In the genomic region with DNA sequence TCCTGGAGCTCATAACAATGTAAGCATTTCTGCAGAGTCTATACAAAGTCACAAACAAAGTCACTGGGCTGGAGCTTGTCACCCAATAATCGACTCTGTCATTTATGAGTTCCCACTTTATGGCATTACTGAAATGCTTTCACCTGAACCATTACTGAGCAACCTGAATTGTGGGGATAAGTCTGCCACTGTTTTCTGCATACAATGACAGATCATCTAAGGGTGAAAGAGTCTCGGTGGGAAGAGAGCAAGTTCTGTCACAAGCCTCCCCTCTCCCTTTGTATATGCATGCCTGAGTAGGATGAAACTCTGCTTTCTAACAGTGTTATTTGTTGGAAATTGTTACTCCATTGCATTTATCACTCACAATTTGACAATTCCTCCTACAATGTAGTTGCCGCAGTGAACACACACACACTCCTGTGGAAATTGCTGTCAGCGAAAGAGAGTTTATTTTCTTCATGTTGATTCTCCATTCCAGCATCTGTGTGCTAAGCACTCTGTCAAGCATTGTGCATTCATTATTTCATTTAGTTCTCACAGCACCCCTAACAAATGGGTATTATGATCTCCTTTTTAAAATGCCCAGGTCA, we compare ENCODE assay signal across 24 cellular contexts.
"Had no signal": no experiment of that assay in that cellular context is flagged by ENCODE, and none has a peak within 500 bp of the region (broad histone marks: within the 10 kb centered on the region; RNA-seq: fewer than 3 reads in every experiment).

No MANE protein-coding gene starts in this region.

- H3K27me3 Mint-ChIP-seq: naive thymus-derived CD4-positive, alpha-beta T cell; natural killer cell treated with Interleukin-12 subunit alpha and Interleukin-12 subunit beta and Interleukin-15 and Interleukin-18, amount 100 ng/mL, for 72 hours; progenitor cell of endocrine pancreas; stimulated activated memory B cell treated with anti-CD40 and anti-IgM and Interleukin-4, amounts not matched to agents 10 μg/mL and 1 μg/mL and 100 μg/mL, for 72 hours; stimulated activated naive CD8-positive, alpha-beta T cell treated with anti-CD3 and anti-CD28 coated beads, Interleukin-15, amount 100 ng/mL, for 72 hours had no signal

- ATAC-seq: mucosa of descending colon; naive thymus-derived CD4-positive, alpha-beta T cell; natural killer cell treated with Interleukin-12 subunit alpha and Interleukin-12 subunit beta and Interleukin-15 and Interleukin-18, amount 100 ng/mL, for 72 hours; right lobe of liver; stimulated activated memory B cell treated with anti-CD40 and anti-IgM and Interleukin-4, amounts not matched to agents 10 μg/mL and 1 μg/mL and 100 μg/mL, for 72 hours; stimulated activated naive CD8-positive, alpha-beta T cell treated with anti-CD3 and anti-CD28 coated beads, Interleukin-15, amount 100 ng/mL, for 72 hours had no signal

- H3K27ac Mint-ChIP-seq: naive thymus-derived CD4-positive, alpha-beta T cell; natural killer cell treated with Interleukin-12 subunit alpha and Interleukin-12 subunit beta and Interleukin-15 and Interleukin-18, amount 100 ng/mL, for 72 hours; progenitor cell of endocrine pancreas; stimulated activated memory B cell treated with anti-CD40 and anti-IgM and Interleukin-4, amounts not matched to agents 10 μg/mL and 1 μg/mL and 100 μg/mL, for 72 hours; stimulated activated naive CD8-positive, alpha-beta T cell treated with anti-CD3 and anti-CD28 coated beads, Interleukin-15, amount 100 ng/mL, for 72 hours had no signal

- H3K27me3 ChIP-seq: hepatocyte, ovary, right atrium auricular region, right lobe of liver, tibial nerve, upper lobe of left lung had no signal

- H3K36me3 ChIP-seq: left ventricle myocardium inferior, ovary, right atrium auricular region, right lobe of liver, tibial nerve, upper lobe of left lung had no signal

- H3K79me2 ChIP-seq: hepatocyte had no signal

- H3K4me2 ChIP-seq: hepatocyte, smooth muscle cell had no signal

- H3K9me3 Mint-ChIP-seq: neural crest cell; stimulated activated memory B cell treated with anti-CD40 and anti-IgM and Interleukin-4, amounts not matched to agents 10 μg/mL and 1 μg/mL and 100 μg/mL, for 72 hours had no signal

- H3K4me3 Mint-ChIP-seq: naive thymus-derived CD4-positive, alpha-beta T cell; natural killer cell treated with Interleukin-12 subunit alpha and Interleukin-12 subunit beta and Interleukin-15 and Interleukin-18, amount 100 ng/mL, for 72 hours; neural crest cell; stimulated activated memory B cell treated with anti-CD40 and anti-IgM and Interleukin-4, amounts not matched to agents 10 μg/mL and 1 μg/mL and 100 μg/mL, for 72 hours; stimulated activated naive CD8-positive, alpha-beta T cell treated with anti-CD3 and anti-CD28 coated beads, Interleukin-15, amount 100 ng/mL, for 72 hours had no signal

- H3K4me1 Mint-ChIP-seq: naive thymus-derived CD4-positive, alpha-beta T cell; stimulated activated memory B cell treated with anti-CD40 and anti-IgM and Interleukin-4, amounts not matched to agents 10 μg/mL and 1 μg/mL and 100 μg/mL, for 72 hours; stimulated activated naive CD8-positive, alpha-beta T cell treated with anti-CD3 and anti-CD28 coated beads, Interleukin-15, amount 100 ng/mL, for 72 hours had no signal

- H3K4me1 ChIP-seq: left ventricle myocardium inferior, right atrium auricular region, right lobe of liver, tibial nerve, upper lobe of left lung had no signal

- H3K36me3 Mint-ChIP-seq: naive thymus-derived CD4-positive, alpha-beta T cell; natural killer cell treated with Interleukin-12 subunit alpha and Interleukin-12 subunit beta and Interleukin-15 and Interleukin-18, amount 100 ng/mL, for 72 hours; stimulated activated memory B cell treated with anti-CD40 and anti-IgM and Interleukin-4, amounts not matched to agents 10 μg/mL and 1 μg/mL and 100 μg/mL, for 72 hours had no signal

- DNase-seq: islet precursor cell; left ventricle myocardium inferior; midbrain; mucosa of descending colon; naive thymus-derived CD4-positive, alpha-beta T cell; ovary; right lobe of liver; stimulated activated CD4-positive, alpha-beta T cell treated with anti-CD3 and anti-CD28 coated beads, Interleukin-1b, Interleukin-23, amount 100 ng/mL, for 48 hours; stimulated activated CD4-positive, alpha-beta T cell treated with anti-CD3 and anti-CD28 coated beads, Interleukin-2, amount 100 ng/mL, for 48 hours; stimulated activated CD4-positive, alpha-beta T cell treated with anti-CD3 and anti-CD28 coated beads, Interleukin-4, amount 100 ng/mL, for 4 hours; stimulated activated CD8-positive, alpha-beta memory T cell treated with anti-CD3 and anti-CD28 coated beads, Interleukin-4, amount 100 ng/mL, for 48 hours; stimulated activated naive CD4-positive, alpha-beta T cell treated with Interleukin-2 at 50 U/mL for 16 hours; stimulated activated naive CD8-positive, alpha-beta T cell treated with anti-CD3 and anti-CD28 coated beads, Interleukin-15, amount 100 ng/mL, for 72 hours; substantia nigra; upper lobe of left lung had no signal

- H2AFZ ChIP-seq: hepatocyte had no signal

- H3K27ac ChIP-seq: hepatocyte, left ventricle myocardium inferior, ovary, right atrium auricular region, right lobe of liver, tibial nerve, upper lobe of left lung had no signal

- H3K4me3 ChIP-seq: hepatocyte, left ventricle myocardium inferior, lung, mucosa of descending colon, ovary, right atrium auricular region, right lobe of liver, smooth muscle cell, tibial nerve, upper lobe of left lung had no signal

- H3K9me3 ChIP-seq: left ventricle myocardium inferior, ovary, right atrium auricular region, right lobe of liver, tibial nerve had no signal
